14 cellular contexts compared by ENCODE assay signal in genomic region chr20:38973546-38974120, GRCh38. TPM values are rescaled to one million over a fixed set of nuclear protein-coding genes. Genes with fewer than 3 reads are reported as not detected.
DNase-seq lines count a peak whose midpoint lies in the region; ATAC-seq lines count a peak whose summit lies in the region.
"Had no signal": no experiment of that assay in that cellular context is flagged by ENCODE, and none has a peak within 500 bp of the region (broad histone marks: within the 10 kb centered on the region; RNA-seq: fewer than 3 reads in every experiment).

No MANE protein-coding gene starts in this region.

- no peaks in the 10 kb centered on the region for H3K27me3 ChIP-seq in CD4-positive, CD25-positive, alpha-beta regulatory T cell (ENCODE audit: control insufficient read depth, insufficient read depth, low read length)
- H3K27me3 ChIP-seq in SJSA1 (replicated peaks) (no peaks in the 10 kb centered on the region), esophagus (ENCODE audit: control insufficient read depth in 1 of 2, insufficient read depth in 2 of 2, low read length in 2 of 2) (no peaks in the 10 kb centered on the region), mesenchymal stem cell (ENCODE audit: control insufficient read depth in 1 of 2, insufficient read depth in 1 of 2, low read length in 2 of 2) (no peaks in the 10 kb centered on the region)
- H3K27me3 ChIP-seq: uterus had no signal

- no peak overlapping the region for H2BK5ac ChIP-seq in mesenchymal stem cell (ENCODE audit: low read depth, low read length, poor library complexity, severe bottlenecking)

- peaks cover 43% of the 10 kb centered on the region for H3K36me3 Mint-ChIP-seq in CD4-positive, CD25-positive, alpha-beta regulatory T cell
- peaks cover 14% of the 10 kb centered on the region for H3K36me3 Mint-ChIP-seq in activated naive CD8-positive, alpha-beta T cell treated with anti-CD3 and anti-CD28 coated beads for 36 hours

- no peak overlapping the region for H3K4me3 Mint-ChIP-seq in CD4-positive, CD25-positive, alpha-beta regulatory T cell
- no peak overlapping the region for H3K4me3 Mint-ChIP-seq in activated naive CD8-positive, alpha-beta T cell treated with anti-CD3 and anti-CD28 coated beads for 36 hours

- H3K9me3 Mint-ChIP-seq in CD4-positive, CD25-positive, alpha-beta regulatory T cell: no peaks in the 10 kb centered on the region
- H3K9me3 Mint-ChIP-seq in activated naive CD8-positive, alpha-beta T cell treated with anti-CD3 and anti-CD28 coated beads for 36 hours: no peaks in the 10 kb centered on the region

- no peak overlapping the region for H4K91ac ChIP-seq in mesenchymal stem cell (ENCODE audit: low read length)

- H4K8ac ChIP-seq in mesenchymal stem cell (ENCODE audit: low read length): no peak overlapping the region

- no peak overlapping the region for H3K18ac ChIP-seq in mesenchymal stem cell (ENCODE audit: low read depth in 1 of 2, low read length in 2 of 2)

- H2AFZ ChIP-seq in mesenchymal stem cell (ENCODE audit: low read depth, low read length): no peak overlapping the region

- H3K79me1 ChIP-seq in mesenchymal stem cell (replicated peaks; ENCODE audit: low read length, poor library complexity, severe bottlenecking): peaks cover 24% of the 10 kb centered on the region

- H3K23ac ChIP-seq in mesenchymal stem cell (ENCODE audit: low read length in 2 of 2): peak overlapping the region in 1 of 2 experiments; percentile 52

- no peaks in the 10 kb centered on the region for H3K9me3 ChIP-seq in CD4-positive, CD25-positive, alpha-beta regulatory T cell (ENCODE audit: control insufficient read depth in 2 of 2, low read length in 2 of 2)
- H3K9me3 ChIP-seq in SJSA1 (replicated peaks) (no peaks in the 10 kb centered on the region), esophagus (ENCODE audit: control insufficient read depth in 2 of 2, insufficient read depth in 1 of 2, low read depth in 1 of 2, low read length in 1 of 2) (no peaks in the 10 kb centered on the region), mesenchymal stem cell (ENCODE audit: control insufficient read depth, low read length) (no peaks in the 10 kb centered on the region)
- H3K9me3 ChIP-seq: uterus had no signal

- no peak overlapping the region for H3K14ac ChIP-seq in mesenchymal stem cell (ENCODE audit: low read length in 2 of 2)

- whole genome bisulfite sequencing in esophagus, 2 donors: 32 to 54% methylated on average over 7 of the region's 7 CpGs
- 49% methylated on average over 5 of the region's 7 CpGs for WGBS in mesenchymal stem cell

- no peak overlapping the region for H2BK120ac ChIP-seq in mesenchymal stem cell (ENCODE audit: low read depth, low read length)

- H2AK5ac ChIP-seq in mesenchymal stem cell (ENCODE audit: low read length, severe bottlenecking): no peak overlapping the region

- H3K4ac ChIP-seq in mesenchymal stem cell (ENCODE audit: low read depth in 1 of 2, low read length in 2 of 2): no peak overlapping the region

- H2BK15ac ChIP-seq in mesenchymal stem cell (ENCODE audit: low read depth, poor library complexity, severe bottlenecking): no peak overlapping the region

- peaks cover 34% of the 10 kb centered on the region for H3K36me3 ChIP-seq in CD4-positive, CD25-positive, alpha-beta regulatory T cell (ENCODE audit: control insufficient read depth, insufficient read depth, low read length)
- H3K36me3 ChIP-seq in SJSA1 (peaks cover 34% of the 10 kb centered on the region), esophagus (ENCODE audit: control insufficient read depth in 2 of 2, insufficient read depth in 2 of 2, low read length in 1 of 2) (peaks cover 3 to 5% of the 10 kb centered on the region in 2 donors), mesenchymal stem cell (ENCODE audit: control insufficient read depth in 1 of 2, insufficient read depth in 2 of 2, low read depth in 1 of 2, low read length in 2 of 2) (peaks cover 3 to 54% of the 10 kb centered on the region in 2 experiments)
- H3K36me3 ChIP-seq: uterus had no signal

- DNase-seq in CD4-positive, CD25-positive, alpha-beta regulatory T cell: no peak
- DNase-seq in SJSA1 (ENCODE audit: low read depth in 1 of 2, low spot score in 2 of 2) (peak in 1 of 2 experiments; percentile 44), mesenchymal stem cell (peak; percentile 46)
- DNase-seq in activated naive CD8-positive, alpha-beta T cell treated with anti-CD3 and anti-CD28 coated beads for 36 hours: no peak
- DNase-seq in stimulated activated CD8-positive, alpha-beta memory T cell treated with anti-CD3 and anti-CD28 coated beads, Interleukin-4, amount 100 ng/mL, for 48 hours: no peak
- DNase-seq: activated CD4-positive, alpha-beta T cell treated with anti-CD3 and anti-CD28 coated beads, Interleukin-2, amount 50 U/mL, for 1 hour; C1 segment of cervical spinal cord; effector memory CD4-positive, alpha-beta T cell; GOT3; NCI-H187 treated with DMSO at 0.1 percent for 48 hours had no signal

- no peaks in the 10 kb centered on the region for H3K27me3 Mint-ChIP-seq in CD4-positive, CD25-positive, alpha-beta regulatory T cell
- H3K27me3 Mint-ChIP-seq in activated naive CD8-positive, alpha-beta T cell treated with anti-CD3 and anti-CD28 coated beads for 36 hours: no peaks in the 10 kb centered on the region

- H2BK12ac ChIP-seq in mesenchymal stem cell (ENCODE audit: low read length in 2 of 2): peak overlapping the region in 1 of 2 experiments; percentile 54

- H3K9ac ChIP-seq in mesenchymal stem cell (ENCODE audit: low read length): no peak overlapping the region

- no peak overlapping the region for H3K27ac ChIP-seq in CD4-positive, CD25-positive, alpha-beta regulatory T cell (ENCODE audit: insufficient read depth, low read length, poor library complexity, severe bottlenecking)
- H3K27ac ChIP-seq in SJSA1: 0 out of 2 replicates have a peak overlapping the region, but pooled peaks have one; percentile 2
- H3K27ac ChIP-seq in esophagus (ENCODE audit: low read depth in 2 of 2, low read length in 1 of 2): peak overlapping the region; percentile 31 to 55
- H3K27ac ChIP-seq in mesenchymal stem cell (ENCODE audit: low read length, poor library complexity, severe bottlenecking): peak overlapping the region; percentile 3
- H3K27ac ChIP-seq: uterus had no signal

- H3K4me2 ChIP-seq in mesenchymal stem cell (ENCODE audit: low read length, poor library complexity, severe bottlenecking): peak overlapping the region; percentile 27

- ATAC-seq in CD4-positive, CD25-positive, alpha-beta regulatory T cell (ENCODE audit: low read depth in 2 of 2): no peak
- ATAC-seq in GM21447 (IDR thresholded peaks at IDR 0.05; ENCODE audit: unreplicated experiment) (no peak), GM19351 (IDR thresholded peaks at IDR 0.05; ENCODE audit: unreplicated experiment) (no peak)

- peaks cover 0 to 27% (median 5%) of the 10 kb centered on the region in 4 donors for H3K4me1 Mint-ChIP-seq in CD4-positive, CD25-positive, alpha-beta regulatory T cell
- peaks cover 7% of the 10 kb centered on the region for H3K4me1 Mint-ChIP-seq in activated naive CD8-positive, alpha-beta T cell treated with anti-CD3 and anti-CD28 coated beads for 36 hours

- H3K27ac Mint-ChIP-seq in CD4-positive, CD25-positive, alpha-beta regulatory T cell: peak overlapping the region in 2 of 3 donors; percentile 35 to 44
- no peak overlapping the region for H3K27ac Mint-ChIP-seq in activated naive CD8-positive, alpha-beta T cell treated with anti-CD3 and anti-CD28 coated beads for 36 hours

- no peaks in the 10 kb centered on the region for H3K4me1 ChIP-seq in CD4-positive, CD25-positive, alpha-beta regulatory T cell (ENCODE audit: control insufficient read depth, insufficient read depth, low read length, poor library complexity, severe bottlenecking)
- H3K4me1 ChIP-seq in SJSA1 (replicated peaks) (peaks cover 43% of the 10 kb centered on the region), esophagus (ENCODE audit: control insufficient read depth in 2 of 2, insufficient read depth in 2 of 2, low read length in 1 of 2) (peaks cover 2% of the 10 kb centered on the region in 2 donors), mesenchymal stem cell (ENCODE audit: control insufficient read depth, insufficient read depth, low read depth, low read length) (peaks cover 2% of the 10 kb centered on the region)
- H3K4me1 ChIP-seq: uterus had no signal

- H3K4me3 ChIP-seq in CD4-positive, CD25-positive, alpha-beta regulatory T cell (ENCODE audit: low read depth, low read length): no peak overlapping the region
- no peak overlapping the region for H3K4me3 ChIP-seq in SJSA1
- no peak overlapping the region for H3K4me3 ChIP-seq in esophagus (ENCODE audit: low read depth in 1 of 2, low read length in 2 of 2)
- H3K4me3 ChIP-seq in mesenchymal stem cell (ENCODE audit: insufficient read depth in 1 of 2, low read depth in 1 of 2, low read length in 2 of 2): no peak overlapping the region
- H3K4me3 ChIP-seq: uterus had no signal

RNA-seq across cellular contexts. Expression of gene DHX35, which starts 11.5 kb away (rescaled TPM):
- 12.4 TPM for total RNA-seq in CD4-positive, CD25-positive, alpha-beta regulatory T cell
- 1 to 10 TPM; 4.0 to 5.8 (median 5.3) TPM for polyA plus RNA-seq in CD4-positive, CD25-positive, alpha-beta regulatory T cell
- total RNA-seq in SJSA1 (2014; rRNA removed; shearing (Covaris generic)): 14.8 and 18.7 TPM in 2 replicates
- polyA plus RNA-seq in esophagus: 1 to 10 TPM; 6.5 to 9.6 TPM
- 5.0 TPM for polyA plus RNA-seq in mesenchymal stem cell (2013, experiment 1 of 2)
- polyA plus RNA-seq in mesenchymal stem cell (2013, experiment 2 of 2): 4.3 TPM
- total RNA-seq in activated naive CD8-positive, alpha-beta T cell treated with anti-CD3 and anti-CD28 coated beads for 36 hours: 10 to 100 TPM; 16.9 to 17.0 TPM

RNA-seq across cellular contexts. Expression of gene FAM83D, which starts 47.4 kb away (rescaled TPM):
- total RNA-seq in CD4-positive, CD25-positive, alpha-beta regulatory T cell: 8.6 TPM
- polyA plus RNA-seq in CD4-positive, CD25-positive, alpha-beta regulatory T cell: 1 to 10 TPM in 2 of 4 donors, under 1 TPM in 2; 0.20 to 1.8 (median 1.1) TPM
- total RNA-seq in SJSA1 (2014; rRNA removed; shearing (Covaris generic)): 71.4 and 85.6 TPM in 2 replicates
- 10 to 100 TPM; 32.6 to 62.0 TPM for polyA plus RNA-seq in esophagus
- 2.8 TPM for polyA plus RNA-seq in mesenchymal stem cell (2013, experiment 1 of 2)
- polyA plus RNA-seq in mesenchymal stem cell (2013, experiment 2 of 2): 2.8 TPM
- 10 to 100 TPM; 11.8 to 14.2 TPM for total RNA-seq in activated naive CD8-positive, alpha-beta T cell treated with anti-CD3 and anti-CD28 coated beads for 36 hours
